Comparison of ENCODE assay signal across 22 cellular contexts in genomic region chr11:87804176-87804575, GRCh38.
"Had no signal": no experiment of that assay in that cellular context is flagged by ENCODE, and none has a peak within 500 bp of the region (broad histone marks: within the 10 kb centered on the region; RNA-seq: fewer than 3 reads in every experiment).

No MANE protein-coding gene starts in this region.

- H3K27me3 ChIP-seq: adrenal gland had no signal

- ATAC-seq: activated T-cell treated with anti-CD3 and anti-CD28 coated beads, Interleukin-2, amount 50 U/mL, for 72 hours had no signal

- H3K36me3 Mint-ChIP-seq: activated naive CD8-positive, alpha-beta T cell treated with anti-CD3 and anti-CD28 coated beads, Interleukin-2, amount 10 ng/mL, durations not matched to agents 7 days and 5 days had no signal

- H3K27ac ChIP-seq: adrenal gland had no signal

- H3K9me3 ChIP-seq: adrenal gland had no signal

- H3K9me3 Mint-ChIP-seq: activated CD4-positive, alpha-beta T cell treated with anti-CD3 and anti-CD28 coated beads, Interleukin-2, amount 10 ng/mL, durations not matched to agents 7 days and 5 days; activated naive CD8-positive, alpha-beta T cell treated with anti-CD3 and anti-CD28 coated beads, Interleukin-2, amount 10 ng/mL, durations not matched to agents 7 days and 5 days had no signal

- H3K27me3 Mint-ChIP-seq: activated CD4-positive, alpha-beta memory T cell treated with anti-CD3 and anti-CD28 coated beads, Interleukin-2, amount 10 ng/mL, durations not matched to agents 7 days and 5 days; activated CD4-positive, alpha-beta T cell treated with anti-CD3 and anti-CD28 coated beads, Interleukin-2, amount 10 ng/mL, durations not matched to agents 7 days and 5 days; activated naive CD8-positive, alpha-beta T cell treated with anti-CD3 and anti-CD28 coated beads, Interleukin-2, amount 10 ng/mL, durations not matched to agents 7 days and 5 days had no signal

- DNase-seq: activated CD4-positive, alpha-beta memory T cell treated with anti-CD3 and anti-CD28 coated beads, Interleukin-2, amount 10 ng/mL, durations not matched to agents 7 days and 5 days; activated CD4-positive, alpha-beta T cell treated with anti-CD3 and anti-CD28 coated beads, Interleukin-2, amount 10 ng/mL, durations not matched to agents 7 days and 5 days; activated CD4-positive, CD25-positive, alpha-beta regulatory T cell; activated CD8-positive, alpha-beta memory T cell treated with anti-CD3 and anti-CD28 coated beads, Interleukin-2, amount 50 U/mL, for 4 hours; activated gamma-delta T cell treated with Interleukin-2 at 50 U/mL for 16 hours; activated naive CD4-positive, alpha-beta T cell treated with anti-CD3 and anti-CD28 coated beads, Interleukin-2, amount 50 U/mL, for 16 hours; activated naive CD8-positive, alpha-beta T cell treated with anti-CD3 and anti-CD28 coated beads, Interleukin-2, amount 10 ng/mL, durations not matched to agents 7 days and 5 days; activated T-cell treated with anti-CD3 and anti-CD28 coated beads, Interleukin-2, amount 50 U/mL, for 72 hours; adrenal gland; anterior cingulate cortex; Karpas-422; MM.1S; NCI-H1105; NCI-H1436 treated with DMSO at 0.1 percent for 48 hours; NCI-H187; NCI-H2081; NCI-H510A treated with DMSO at 0.1 percent for 48 hours; NCI-H69; SIG-M5; T-helper 2 cell; T1000 had no signal

- H3K36me3 ChIP-seq: adrenal gland had no signal

- H3K4me1 Mint-ChIP-seq: activated CD4-positive, alpha-beta memory T cell treated with anti-CD3 and anti-CD28 coated beads, Interleukin-2, amount 10 ng/mL, durations not matched to agents 7 days and 5 days; activated CD4-positive, alpha-beta T cell treated with anti-CD3 and anti-CD28 coated beads, Interleukin-2, amount 10 ng/mL, durations not matched to agents 7 days and 5 days; activated naive CD8-positive, alpha-beta T cell treated with anti-CD3 and anti-CD28 coated beads, Interleukin-2, amount 10 ng/mL, durations not matched to agents 7 days and 5 days had no signal

- H3K27ac Mint-ChIP-seq: activated CD4-positive, alpha-beta memory T cell treated with anti-CD3 and anti-CD28 coated beads, Interleukin-2, amount 10 ng/mL, durations not matched to agents 7 days and 5 days; activated CD4-positive, alpha-beta T cell treated with anti-CD3 and anti-CD28 coated beads, Interleukin-2, amount 10 ng/mL, durations not matched to agents 7 days and 5 days; activated naive CD8-positive, alpha-beta T cell treated with anti-CD3 and anti-CD28 coated beads, Interleukin-2, amount 10 ng/mL, durations not matched to agents 7 days and 5 days; activated T-cell treated with anti-CD3 and anti-CD28 coated beads, Interleukin-2, amount 50 U/mL, for 72 hours; activated T-helper 2 cell treated with anti-CD3 and anti-CD28 coated beads, Interferon-gamma antibody, Interleukin-2, Interleukin-4, amounts not matched to agents 10 μg/mL and 5 μg/mL and 100 μg/mL, durations not matched to agents 14 hours and 24 hours and 36 hours had no signal

- H3K4me3 Mint-ChIP-seq: activated CD4-positive, alpha-beta memory T cell treated with anti-CD3 and anti-CD28 coated beads, Interleukin-2, amount 10 ng/mL, durations not matched to agents 7 days and 5 days; activated CD4-positive, alpha-beta T cell treated with anti-CD3 and anti-CD28 coated beads, Interleukin-2, amount 10 ng/mL, durations not matched to agents 7 days and 5 days; activated naive CD8-positive, alpha-beta T cell treated with anti-CD3 and anti-CD28 coated beads, Interleukin-2, amount 10 ng/mL, durations not matched to agents 7 days and 5 days; activated T-cell treated with anti-CD3 and anti-CD28 coated beads, Interleukin-2, amount 50 U/mL, for 72 hours had no signal

- H3K4me3 ChIP-seq: adrenal gland had no signal
